Comparison of ENCODE assay signal across 19 cellular contexts in the genomic region with DNA sequence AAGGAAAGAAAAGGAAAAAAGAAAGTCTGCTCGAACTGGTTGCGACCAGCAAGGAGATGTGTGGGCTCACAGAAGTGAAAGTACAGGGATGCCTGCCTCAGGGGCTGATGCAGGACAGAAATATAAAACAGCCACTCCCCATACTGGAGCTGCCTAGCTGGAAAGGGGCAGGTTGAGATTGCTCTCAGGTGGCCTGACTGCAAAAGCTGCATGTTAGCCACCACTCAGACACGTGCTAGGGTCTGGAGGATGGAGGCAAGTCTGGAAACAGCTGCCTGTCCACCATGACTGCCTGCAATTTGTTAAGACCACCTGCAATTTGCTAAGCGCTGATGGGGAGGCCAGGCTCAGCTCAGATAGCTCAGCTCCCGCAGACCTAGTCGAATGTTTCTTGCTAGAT. TPM values are rescaled to one million over a fixed set of nuclear protein-coding genes. Genes with fewer than 3 reads are reported as not detected.
A peak's percentile ranks its signal among the peaks of the same experiment; 100 is the strongest.
DNase-seq lines count a peak whose midpoint lies in the region; TF ChIP-seq lines count a peak whose summit lies in the region.
"Had no signal": no experiment of that assay in that cellular context is flagged by ENCODE, and none has a peak within 500 bp of the region (broad histone marks: within the 10 kb centered on the region; RNA-seq: fewer than 3 reads in every experiment).

No MANE protein-coding gene starts in this region.

- peak overlapping the region; percentile 40 for H2BK12ac ChIP-seq in H9 (ENCODE audit: insufficient read length, low read depth, low read length)

- no peak for TF ChIP-seq CTCF in H9 (conservative IDR thresholded peaks at IDR 0.05)
- TF ChIP-seq CTCF in PC-9 (conservative IDR thresholded peaks at IDR 0.05), result no peak
- no peak for TF ChIP-seq CTCF in esophagus squamous epithelium (IDR thresholded peaks at IDR 0.05)

- peaks cover 9% of the 10 kb centered on the region; the same call in 1 of the 2 replicates for H3K4me1 ChIP-seq in H9 (ENCODE audit: insufficient read depth, low read length)
- H3K4me1 ChIP-seq in PC-9 (replicated peaks; ENCODE audit: insufficient read depth), result peaks cover 23% of the 10 kb centered on the region
- peaks cover 25% of the 10 kb centered on the region for H3K4me1 ChIP-seq in iPS-20b (ENCODE audit: insufficient read depth, low read length)
- peaks cover 8 to 21% (median 14%) of the 10 kb centered on the region in 3 donors for H3K4me1 ChIP-seq in esophagus squamous epithelium

- no peak overlapping the region for H2BK5ac ChIP-seq in H9 (ENCODE audit: insufficient read length, low read length)

- H3K36me3 Mint-ChIP-seq in H9 (ENCODE audit: insufficient read depth in 1 of 3, low read depth in 3 of 3), result peaks cover 3 to 12% (median 6%) of the 10 kb centered on the region in 3 experiments; a peak in 5 of 7 replicates
- H3K36me3 Mint-ChIP-seq: CD4-positive, CD25-positive, alpha-beta regulatory T cell had no signal

- H2BK20ac ChIP-seq in H9 (ENCODE audit: low read depth, low read length, poor library complexity, severe bottlenecking), result no peak overlapping the region

- CTCF ChIA-PET in PC-9 (lab: Charles Lee), result interaction anchor here (1.2 kb wide), 1 partner anchor 13 kb away, joined by 4 read pairs; no protein-coding TSS in a partner anchor

- no peaks in the 10 kb centered on the region for H3K79me1 ChIP-seq in H9 (ENCODE audit: insufficient read depth, low read depth, low read length, poor library complexity, severe bottlenecking)

- H3K27me3 Mint-ChIP-seq in H9 (ENCODE audit: low read depth), result no peaks in the 10 kb centered on the region; the same call in 1 of the 2 replicates

- no peaks in the 10 kb centered on the region for H4K20me1 ChIP-seq in H9 (ENCODE audit: control insufficient read depth, insufficient read depth, insufficient read length)
- no peaks in the 10 kb centered on the region for H4K20me1 ChIP-seq in PC-9 (ENCODE audit: insufficient read depth)

- no peak overlapping the region for H3K4me3 ChIP-seq in PC-9
- no peak overlapping the region for H3K4me3 ChIP-seq in iPS-20b (ENCODE audit: low read length)
- no peak overlapping the region for H3K4me3 ChIP-seq in esophagus squamous epithelium

- H3K27ac ChIP-seq in H9 (ENCODE audit: insufficient read length, low read depth, low read length), result no peak overlapping the region
- no peak overlapping the region for H3K27ac ChIP-seq in PC-9
- H3K27ac ChIP-seq in iPS-20b (ENCODE audit: low read length), result no peak overlapping the region
- H3K27ac ChIP-seq in esophagus squamous epithelium, result no peak overlapping the region

- peaks cover 46 to 48% of the 10 kb centered on the region in 2 experiments for H3K4me1 Mint-ChIP-seq in H9

- WGBS in H9 (ENCODE audit: extremely low coverage, insufficient read length, low lambda C conversion rate), result no CpG with 5 or more reads among the region's 6 CpGs
- 85 to 89% methylated on average over 6 of the region's 6 CpGs for WGBS in esophagus squamous epithelium, 2 donors

- no peak overlapping the region for H3K23ac ChIP-seq in H9 (ENCODE audit: insufficient read length, low read depth, low read length)

- DNase-seq in H9, result no peak
- no peak for DNase-seq in PC-9
- peak; percentile 13 for DNase-seq in renal cortical epithelial cell (ENCODE audit: low read depth)
- no peak for DNase-seq in stimulated activated CD8-positive, alpha-beta memory T cell treated with anti-CD3 and anti-CD28 coated beads, Interleukin-4, amount 100 ng/mL, for 48 hours
- no peak for DNase-seq in esophagus squamous epithelium (lab: John Stamatoyannopoulos, UW)
- no peak for DNase-seq in NCI-H2107 treated with DMSO at 0.1 percent for 48 hours (lab: John Stamatoyannopoulos, UW; ENCODE audit: unreplicated experiment)
- DNase-seq: ACHN; CD4-positive, CD25-positive, alpha-beta regulatory T cell; DMS79 treated with DMSO at 0.1 percent for 48 hours; GDM1; HFFc6; Karpas-422; MM.1S; NCI-H1105 treated with DMSO at 0.1 percent for 48 hours; NCI-H187; NCI-H2171 treated with DMSO at 0.1 percent for 48 hours; NCI-H510A treated with DMSO at 0.1 percent for 48 hours; RPMI8226 had no signal

- no peak overlapping the region for H3K27ac Mint-ChIP-seq in H9
- H3K27ac Mint-ChIP-seq: CD4-positive, CD25-positive, alpha-beta regulatory T cell; HFFc6 had no signal

- no peak overlapping the region for H4K91ac ChIP-seq in H9 (ENCODE audit: insufficient read length, low read depth, low read length)

- no peak overlapping the region for H2BK120ac ChIP-seq in H9 (ENCODE audit: low read depth, low read length, poor library complexity, severe bottlenecking)

- H3K18ac ChIP-seq in H9 (ENCODE audit: insufficient read length, low read depth, low read length), result peak overlapping the region; percentile 72

- H3K9me3 ChIP-seq in H9 (ENCODE audit: control insufficient read depth, low read depth, low read length) (no peaks in the 10 kb centered on the region), PC-9 (ENCODE audit: insufficient read depth, low read depth) (peaks cover 12% of the 10 kb centered on the region; the same call in 1 of the 2 replicates), iPS-20b (ENCODE audit: insufficient read depth, low read depth, low read length) (peaks cover 12% of the 10 kb centered on the region; the same call in 1 of the 2 replicates), esophagus squamous epithelium (peaks cover 0 to 6% (median 5%) of the 10 kb centered on the region in 3 donors)

- no peak overlapping the region for H3T11ph ChIP-seq in H9 (ENCODE audit: low read length)

- BruUV-seq in PC-9 (replicated peaks; lab: Mats Ljungman, UMichigan), result TSS peak; percentile 40

- H3K79me2 ChIP-seq in H9 (ENCODE audit: insufficient read depth, low read length) (no peaks in the 10 kb centered on the region), PC-9 (ENCODE audit: low read depth) (no peaks in the 10 kb centered on the region)

- H3F3A ChIP-seq in PC-9 (ENCODE audit: insufficient read depth, low read depth), result peaks cover 11% of the 10 kb centered on the region

- H2AFZ ChIP-seq in H9 (ENCODE audit: low read length), result no peak overlapping the region
- no peak overlapping the region for H2AFZ ChIP-seq in PC-9

- H3K56ac ChIP-seq in H9 (ENCODE audit: insufficient read length, low read depth, low read length), result no peak overlapping the region

- POLR2A ChIA-PET in PC-9 (lab: Charles Lee; ENCODE audit: unreplicated experiment), result no interaction called here

- H3K4me3 Mint-ChIP-seq in H9, result no peak overlapping the region
- H3K4me3 Mint-ChIP-seq: CD4-positive, CD25-positive, alpha-beta regulatory T cell had no signal

- H3K4me2 ChIP-seq in H9 (ENCODE audit: insufficient read depth, insufficient read length, low read length) (peak overlapping the region; percentile 13), PC-9 (peak overlapping the region; percentile 20; the same call in 1 of the 2 replicates)

- intact Hi-C loops in PC-9 (cut with micrococcal nuclease; ENCODE audit: unreplicated experiment) (loop anchor here (2.0 to 10.0 kb wide), 3 partner anchors 357 to 589 kb away; a partner anchor contains a TSS), esophagus squamous epithelium (cut with DNase I) (no loop called here)

- peaks cover 16 to 22% of the 10 kb centered on the region in 2 experiments for H3K9me3 Mint-ChIP-seq in H9

- peaks cover 9% of the 10 kb centered on the region for H3K23me2 ChIP-seq in H9 (ENCODE audit: insufficient read length, low read depth, low read length, poor library complexity, severe bottlenecking)

- H3K9me2 ChIP-seq in PC-9 (ENCODE audit: insufficient read depth), result no peaks in the 10 kb centered on the region

- H3K27me3 ChIP-seq in H9 (ENCODE audit: insufficient read depth, low read length) (no peaks in the 10 kb centered on the region), PC-9 (ENCODE audit: insufficient read depth, low read depth) (no peaks in the 10 kb centered on the region), iPS-20b (ENCODE audit: insufficient read depth, low read length) (no peaks in the 10 kb centered on the region; the same call in 1 of the 2 replicates), esophagus squamous epithelium (peaks cover 0 to 54% (median 0%) of the 10 kb centered on the region in 4 donors)

- H3K36me3 ChIP-seq in PC-9 (ENCODE audit: low read depth) (no peaks in the 10 kb centered on the region), iPS-20b (ENCODE audit: insufficient read depth, low read depth, low read length) (no peaks in the 10 kb centered on the region), esophagus squamous epithelium (no peaks in the 10 kb centered on the region)

- H4K5ac ChIP-seq in H9 (ENCODE audit: insufficient read length, low read depth, low read length), result no peak overlapping the region

- H3K14ac ChIP-seq in H9 (ENCODE audit: insufficient read depth, low read length), result peak overlapping the region; percentile 66

- H2BK15ac ChIP-seq in H9 (ENCODE audit: low read depth, low read length), result no peak overlapping the region

- no peak overlapping the region for H4K8ac ChIP-seq in H9 (replicated peaks; ENCODE audit: insufficient read length, low read depth, low read length)

- H2AK5ac ChIP-seq in H9 (ENCODE audit: insufficient read length, low read length), result no peak overlapping the region

- no peak overlapping the region for H3K4ac ChIP-seq in H9 (ENCODE audit: low read depth, low read length)

- no peak for TF ChIP-seq POLR2A in esophagus squamous epithelium (IDR thresholded peaks at IDR 0.05)

- H3K9ac ChIP-seq in H9 (ENCODE audit: extremely low read depth, insufficient read length, low read length) (no peak overlapping the region), iPS-20b (ENCODE audit: low read depth, low read length) (0 out of 2 replicates have a peak overlapping the region, but pooled peaks have one; percentile 5)

RNA-seq across cellular contexts. Expression of a gene that starts 17.9 kb away (rescaled TPM):
- 39.1 and 42.2 TPM in 2 replicates for total RNA-seq in H9 (2021)
- 14.0 and 25.8 TPM in 2 replicates for total RNA-seq in PC-9 (2021)
- total RNA-seq in renal cortical epithelial cell, result 4.0 and 4.5 TPM in 2 replicates
- 1 to 10 TPM; 2.1 to 8.1 (median 5.2) TPM for total RNA-seq in esophagus squamous epithelium
- total RNA-seq: CD4-positive, CD25-positive, alpha-beta regulatory T cell had no signal

RNA-seq across cellular contexts. Expression of a gene that starts 50.8 kb away (rescaled TPM):
- 1,269 and 1,271 TPM in 2 replicates for total RNA-seq in H9 (2021)
- 450 and 557 TPM in 2 replicates for total RNA-seq in PC-9 (2021)
- total RNA-seq in renal cortical epithelial cell, result 86.7 and 418 TPM in 2 replicates
- total RNA-seq in esophagus squamous epithelium, result 100 to 1,000 TPM; 104 to 220 (median 175) TPM
